8 cellular contexts compared by ENCODE assay signal in genomic region chr1:228405979-228406265, GRCh38. TPM values are rescaled to one million over a fixed set of nuclear protein-coding genes. Genes with fewer than 3 reads are reported as not detected.
DNase-seq lines count a peak whose midpoint lies in the region; ATAC-seq and TF ChIP-seq lines count a peak whose summit lies in the region.

No MANE protein-coding gene starts in this region.

- ATAC-seq in GM18511 (IDR thresholded peaks at IDR 0.05; ENCODE audit: unreplicated experiment), result peak; percentile 34
- ATAC-seq in HG02623 (IDR thresholded peaks at IDR 0.05; ENCODE audit: unreplicated experiment), result peak; percentile 13
- ATAC-seq in foreskin keratinocyte, result peak; percentile 15
- no peak for ATAC-seq in gastrocnemius medialis

- DNase-seq in SJCRH30 (peak in 1 of 2 experiments; percentile 28), foreskin keratinocyte (no peak), gastrocnemius medialis (peak in 1 of 2 donors; percentile 10), iPS-NIHi7 (ENCODE audit: extremely low spot score) (no peak), DMS79 treated with DMSO at 0.1 percent for 48 hours (lab: John Stamatoyannopoulos, UW) (no peak), DMS53 (lab: John Stamatoyannopoulos, UW) (no peak)

- peak overlapping the region; percentile 98 for H3K4me3 ChIP-seq in SJCRH30
- H3K4me3 ChIP-seq in gastrocnemius medialis, result peak overlapping the region; percentile 63 to 86 (median 76)

- in situ Hi-C loops in gastrocnemius medialis (cut with MboI; ENCODE audit: low sequenced_read_pairs in 4 of 4), result no loop called here

- H3K9me3 ChIP-seq in SJCRH30 (replicated peaks), result no peaks in the 10 kb centered on the region
- H3K9me3 ChIP-seq in gastrocnemius medialis, result no peaks in the 10 kb centered on the region

- TF ChIP-seq CTCF in foreskin keratinocyte (conservative IDR thresholded peaks at IDR 0.05) (no peak), gastrocnemius medialis (IDR thresholded peaks at IDR 0.05 in 4 of 5, conservative IDR thresholded peaks at IDR 0.05 in 1 of 5) (no peak)

- H3K27ac ChIP-seq in SJCRH30 (peak overlapping the region; percentile 29; the same call in 1 of the 2 replicates), foreskin keratinocyte (peak overlapping the region; percentile 79), gastrocnemius medialis (peak overlapping the region in 2 of 4 donors; percentile 73 to 77)

- H3K27me3 ChIP-seq in SJCRH30 (no peaks in the 10 kb centered on the region), foreskin keratinocyte (no peaks in the 10 kb centered on the region), gastrocnemius medialis (no peaks in the 10 kb centered on the region)

- H3K4me1 ChIP-seq in SJCRH30, result peaks cover 10% of the 10 kb centered on the region; the same call in 1 of the 2 replicates
- H3K4me1 ChIP-seq in foreskin keratinocyte, result no peaks in the 10 kb centered on the region
- H3K4me1 ChIP-seq in gastrocnemius medialis, result peaks cover 12 to 19% of the 10 kb centered on the region in 2 donors

- no peak for TF ChIP-seq POLR2A in gastrocnemius medialis (IDR thresholded peaks at IDR 0.05)

- intact Hi-C loops in gastrocnemius medialis (cut with DNase I; ENCODE audit: low total_unique reads), result loop anchor here (10.0 kb wide), 1 partner anchor 301 kb away; the partner anchor contains the start of genes C1orf35 and MRPL55

- H3K36me3 ChIP-seq in SJCRH30 (peaks cover 19% of the 10 kb centered on the region), gastrocnemius medialis (peaks cover 0 to under 1% of the 10 kb centered on the region in 2 donors)

RNA-seq across cellular contexts. Expression of gene TRIM11, which starts 0.7 kb away (rescaled TPM):
- total RNA-seq in SJCRH30 (2014; rRNA removed; shearing (Covaris generic)), result 25.5 and 30.7 TPM in 2 replicates
- total RNA-seq in foreskin keratinocyte (27.0 and 28.4 TPM in 2 replicates), gastrocnemius medialis (10 to 100 TPM in 2 of 4 donors, 1 to 10 TPM in 2; 4.0 to 12.2 (median 9.3) TPM)
- 20.9 and 25.4 TPM in 2 replicates for polyA plus RNA-seq in foreskin keratinocyte

RNA-seq across cellular contexts. Expression of gene TRIM17, which starts 10.7 kb away (rescaled TPM):
- total RNA-seq in SJCRH30 (2014; rRNA removed; shearing (Covaris generic)), result not detected in 2 replicates
- total RNA-seq in foreskin keratinocyte, result 0.68 and 0.81 TPM in 2 replicates
- 0.62 and 0.65 TPM in 2 replicates for polyA plus RNA-seq in foreskin keratinocyte
- total RNA-seq in gastrocnemius medialis, result not detected

Comparison
In these comparisons a context has a peak if more than half of its experiments do, and no peak if none do; other contexts are left out.
1. ATAC-seq: peak in GM18511 (single experiment), HG02623 (single experiment) and foreskin keratinocyte (single experiment); none in gastrocnemius medialis (0 of 2).